In the genomic region with DNA sequence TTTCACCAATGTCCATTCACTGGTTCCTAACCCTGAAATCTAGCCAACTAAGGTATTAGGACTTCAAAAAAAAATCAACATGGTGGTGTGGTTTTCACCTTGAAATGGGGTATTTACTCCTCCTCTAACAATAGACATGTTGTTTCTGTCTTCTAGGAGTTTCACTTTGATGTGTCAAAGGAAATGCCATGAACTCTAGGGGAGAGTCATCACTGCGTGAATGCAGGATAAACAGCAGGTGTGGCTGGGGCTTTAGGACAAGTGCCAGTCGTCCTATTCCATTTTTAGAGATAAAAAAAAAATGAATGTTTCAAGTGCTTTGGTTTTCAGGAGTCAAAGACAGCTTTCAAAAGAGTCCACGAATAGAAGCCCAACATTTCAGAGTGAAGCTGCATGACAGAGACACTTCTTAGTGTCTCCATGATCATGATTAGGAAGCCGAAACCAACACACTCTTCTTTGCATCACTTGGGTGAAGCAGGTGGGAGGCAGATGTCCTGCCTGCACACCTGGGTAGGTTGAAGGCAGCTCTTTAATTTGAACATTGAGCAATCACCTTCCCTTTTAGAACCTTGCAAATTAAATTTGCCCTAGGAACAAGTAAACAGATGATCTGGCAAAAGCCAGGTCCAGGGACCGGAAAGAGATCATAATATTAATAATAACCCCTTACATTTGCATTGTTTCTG, we compare ENCODE assay signal across 1 cellular context.
TF ChIP-seq lines count a peak whose summit lies in the region.

No MANE protein-coding gene starts in this region.

TF ChIP-seq in WTC11, 78 proteins besides CTCF, POLR2A, EP300 and RAD21 (continued from another document):
- TF ChIP-seq NR2C2 (CRISPR knock-in tag; IDR thresholded peaks at IDR 0.05), result no peak
- TF ChIP-seq ZNF423 (CRISPR knock-in tag; IDR thresholded peaks at IDR 0.05), result no peak
- no peak for TF ChIP-seq ELF4 (CRISPR knock-in tag; IDR thresholded peaks at IDR 0.05; ENCODE audit: low read depth)
- TF ChIP-seq EMX1 (CRISPR knock-in tag; IDR thresholded peaks at IDR 0.05), result no peak
- no peak for TF ChIP-seq ZBTB21 (CRISPR knock-in tag; IDR thresholded peaks at IDR 0.05; ENCODE audit: borderline replicate concordance)
- no peak for TF ChIP-seq GRHL2 (CRISPR knock-in tag; IDR thresholded peaks at IDR 0.05; ENCODE audit: insufficient replicate concordance, severe bottlenecking)
- TF ChIP-seq FOXK1 (CRISPR knock-in tag; IDR thresholded peaks at IDR 0.05), result no peak
- TF ChIP-seq, protein P1, sequence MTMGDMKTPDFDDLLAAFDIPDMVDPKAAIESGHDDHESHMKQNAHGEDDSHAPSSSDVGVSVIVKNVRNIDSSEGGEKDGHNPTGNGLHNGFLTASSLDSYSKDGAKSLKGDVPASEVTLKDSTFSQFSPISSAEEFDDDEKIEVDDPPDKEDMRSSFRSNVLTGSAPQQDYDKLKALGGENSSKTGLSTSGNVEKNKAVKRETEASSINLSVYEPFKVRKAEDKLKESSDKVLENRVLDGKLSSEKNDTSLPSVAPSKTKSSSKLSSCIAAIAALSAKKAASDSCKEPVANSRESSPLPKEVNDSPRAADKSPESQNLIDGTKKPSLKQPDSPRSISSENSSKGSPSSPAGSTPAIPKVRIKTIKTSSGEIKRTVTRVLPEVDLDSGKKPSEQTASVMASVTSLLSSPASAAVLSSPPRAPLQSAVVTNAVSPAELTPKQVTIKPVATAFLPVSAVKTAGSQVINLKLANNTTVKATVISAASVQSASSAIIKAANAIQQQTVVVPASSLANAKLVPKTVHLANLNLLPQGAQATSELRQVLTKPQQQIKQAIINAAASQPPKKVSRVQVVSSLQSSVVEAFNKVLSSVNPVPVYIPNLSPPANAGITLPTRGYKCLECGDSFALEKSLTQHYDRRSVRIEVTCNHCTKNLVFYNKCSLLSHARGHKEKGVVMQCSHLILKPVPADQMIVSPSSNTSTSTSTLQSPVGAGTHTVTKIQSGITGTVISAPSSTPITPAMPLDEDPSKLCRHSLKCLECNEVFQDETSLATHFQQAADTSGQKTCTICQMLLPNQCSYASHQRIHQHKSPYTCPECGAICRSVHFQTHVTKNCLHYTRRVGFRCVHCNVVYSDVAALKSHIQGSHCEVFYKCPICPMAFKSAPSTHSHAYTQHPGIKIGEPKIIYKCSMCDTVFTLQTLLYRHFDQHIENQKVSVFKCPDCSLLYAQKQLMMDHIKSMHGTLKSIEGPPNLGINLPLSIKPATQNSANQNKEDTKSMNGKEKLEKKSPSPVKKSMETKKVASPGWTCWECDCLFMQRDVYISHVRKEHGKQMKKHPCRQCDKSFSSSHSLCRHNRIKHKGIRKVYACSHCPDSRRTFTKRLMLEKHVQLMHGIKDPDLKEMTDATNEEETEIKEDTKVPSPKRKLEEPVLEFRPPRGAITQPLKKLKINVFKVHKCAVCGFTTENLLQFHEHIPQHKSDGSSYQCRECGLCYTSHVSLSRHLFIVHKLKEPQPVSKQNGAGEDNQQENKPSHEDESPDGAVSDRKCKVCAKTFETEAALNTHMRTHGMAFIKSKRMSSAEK (CRISPR knock-in tag; IDR thresholded peaks at IDR 0.05; ENCODE audit: borderline replicate concordance), result no peak
- TF ChIP-seq TEAD1 (CRISPR knock-in tag; IDR thresholded peaks at IDR 0.05), result no peak
- no peak for TF ChIP-seq E2F4 (CRISPR knock-in tag; IDR thresholded peaks at IDR 0.05; ENCODE audit: borderline replicate concordance, low read depth)
- no peak for TF ChIP-seq NFATC4 (CRISPR knock-in tag; IDR thresholded peaks at IDR 0.05)
- no peak for TF ChIP-seq ZNF219 (CRISPR knock-in tag; IDR thresholded peaks at IDR 0.05; ENCODE audit: borderline replicate concordance)
- TF ChIP-seq MYBL2 (CRISPR knock-in tag; IDR thresholded peaks at IDR 0.05), result no peak
- no peak for TF ChIP-seq JUN (CRISPR knock-in tag; IDR thresholded peaks at IDR 0.05)
- TF ChIP-seq, protein P2, sequence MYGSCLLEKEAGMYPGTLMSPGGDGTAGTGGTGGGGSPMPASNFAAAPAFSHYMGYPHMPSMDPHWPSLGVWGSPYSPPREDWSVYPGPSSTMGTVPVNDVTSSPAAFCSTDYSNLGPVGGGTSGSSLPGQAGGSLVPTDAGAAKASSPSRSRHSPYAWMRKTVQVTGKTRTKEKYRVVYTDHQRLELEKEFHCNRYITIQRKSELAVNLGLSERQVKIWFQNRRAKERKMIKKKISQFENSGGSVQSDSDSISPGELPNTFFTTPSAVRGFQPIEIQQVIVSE (CRISPR knock-in tag; IDR thresholded peaks at IDR 0.05; ENCODE audit: borderline replicate concordance), result no peak
- no peak for TF ChIP-seq SMAD4 (CRISPR knock-in tag; IDR thresholded peaks at IDR 0.05)
- no peak for TF ChIP-seq TCF7 (CRISPR knock-in tag; IDR thresholded peaks at IDR 0.05; ENCODE audit: low read depth)
